30 cellular contexts compared by ENCODE assay signal in the genomic region with DNA sequence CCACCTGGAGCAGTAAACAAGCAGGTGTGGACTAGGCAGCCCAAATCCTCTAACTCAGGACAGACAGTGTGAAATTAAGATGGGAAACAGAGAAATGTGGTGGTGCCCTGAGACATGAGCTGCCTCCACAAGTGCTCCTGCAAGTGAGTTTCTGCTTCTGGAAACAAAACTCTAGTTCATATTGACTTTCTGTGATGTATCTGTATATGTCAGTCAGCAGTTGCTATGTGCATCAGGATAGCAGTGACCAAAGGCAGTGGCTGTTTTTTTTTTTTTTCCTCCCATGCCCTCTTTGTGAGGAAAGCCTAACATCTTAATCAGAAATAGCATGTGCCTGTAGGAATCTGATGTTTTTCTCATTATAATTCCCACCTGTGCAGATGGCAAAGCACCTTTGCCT.
"Had no signal": no experiment of that assay in that cellular context is flagged by ENCODE, and none has a peak within 500 bp of the region (broad histone marks: within the 10 kb centered on the region; RNA-seq: fewer than 3 reads in every experiment).

No MANE protein-coding gene starts in this region.

- DNase-seq: activated CD4-positive, alpha-beta memory T cell treated with anti-CD3 and anti-CD28 coated beads, Interleukin-2, amount 10 ng/mL, durations not matched to agents 7 days and 5 days; activated CD4-positive, alpha-beta T cell treated with anti-CD3 and anti-CD28 coated beads for 1 hour; activated CD4-positive, alpha-beta T cell treated with anti-CD3 and anti-CD28 coated beads for 48 hours; activated CD4-positive, CD25-positive, alpha-beta regulatory T cell; activated CD8-positive, alpha-beta memory T cell treated with anti-CD3 and anti-CD28 coated beads for 24 hours; activated CD8-positive, alpha-beta memory T cell treated with anti-CD3 and anti-CD28 coated beads, Interleukin-2, amount 10 ng/mL, durations not matched to agents 7 days and 5 days; activated CD8-positive, alpha-beta memory T cell treated with anti-CD3 and anti-CD28 coated beads, Interleukin-2, amount 50 U/mL, for 48 hours; activated effector memory CD4-positive, alpha-beta T cell treated with Interleukin-2 at 50 U/mL for 16 hours; activated naive CD4-positive, alpha-beta T cell treated with anti-CD3 and anti-CD28 coated beads, Interleukin-2, amount 50 U/mL, for 16 hours; activated naive CD8-positive, alpha-beta T cell treated with anti-CD3 and anti-CD28 coated beads for 36 hours; activated T-cell treated with anti-CD3 and anti-CD28 coated beads, Interleukin-2, amount 50 U/mL, for 48 hours; amniotic stem cell; aorta; brain microvascular endothelial cell; central memory CD4-positive, alpha-beta T cell; Karpas-422; NCI-H1105; NCI-H1417 treated with DMSO at 0.1 percent for 48 hours; NCI-H187 treated with DMSO at 0.1 percent for 48 hours; NCI-H2081; NCI-H446 treated with DMSO at 0.1 percent for 48 hours; SHP77; SJCRH30; SW 1271; T-helper 1 cell; T-helper 2 cell; T-helper 9 cell had no signal

- FAIRE-seq: colon had no signal

- H3K27me3 ChIP-seq: brain microvascular endothelial cell, SJCRH30 had no signal

- ATAC-seq: activated CD8-positive, alpha-beta memory T cell treated with anti-CD3 and anti-CD28 coated beads, Interleukin-2, amount 10 ng/mL, durations not matched to agents 7 days and 5 days; Panc1 had no signal

- H3K4me3 ChIP-seq: SJCRH30 had no signal

- H3K27ac ChIP-seq: brain microvascular endothelial cell, SJCRH30, VCaP had no signal

- H3K36me3 ChIP-seq: brain microvascular endothelial cell, SJCRH30 had no signal

- H3K4me1 ChIP-seq: SJCRH30 had no signal

- H3K9me3 ChIP-seq: SJCRH30 had no signal
